ENCODE assay signal across 16 cellular contexts in genomic region chr2:64657416-64657815, GRCh38. TPM values are rescaled to one million over a fixed set of nuclear protein-coding genes. Genes with fewer than 3 reads are reported as not detected.
DNase-seq lines count a peak whose midpoint lies in the region; ATAC-seq and TF ChIP-seq lines count a peak whose summit lies in the region.
"Had no signal": no experiment of that assay in that cellular context is flagged by ENCODE, and none has a peak within 500 bp of the region (broad histone marks: within the 10 kb centered on the region; RNA-seq: fewer than 3 reads in every experiment).

No MANE protein-coding gene starts in this region.

- peaks cover 45% of the 10 kb centered on the region for H3K79me2 ChIP-seq in Karpas-422 (ENCODE audit: low read length)
- peaks cover 72% of the 10 kb centered on the region for H3K79me2 ChIP-seq in OCI-LY7 (ENCODE audit: insufficient read depth, low read depth, low read length)

- no peak for ATAC-seq in CD4-positive, CD25-positive, alpha-beta regulatory T cell (ENCODE audit: low read depth in 2 of 2)
- peak; percentile 10 for ATAC-seq in memory B cell (ENCODE audit: low read depth)
- no peak for ATAC-seq in GM18517 (IDR thresholded peaks at IDR 0.05; ENCODE audit: unreplicated experiment)
- no peak for ATAC-seq in aorta (ENCODE audit: low FRiP score)

- CTCF ChIA-PET in OCI-LY7 (lab: Charles Lee; ENCODE audit: unreplicated experiment), result interaction anchor here (0.7 to 1.9 kb wide), 5 partner anchors 70 to 222 kb away, joined by 3 to 14 read pairs (median 4); no protein-coding TSS in a partner anchor

- H3K27me3 ChIP-seq in CD4-positive, CD25-positive, alpha-beta regulatory T cell (ENCODE audit: control insufficient read depth, insufficient read depth, low read length), result no peaks in the 10 kb centered on the region
- no peaks in the 10 kb centered on the region for H3K27me3 ChIP-seq in Karpas-422 (ENCODE audit: low read length)
- H3K27me3 ChIP-seq in aorta (ENCODE audit: control insufficient read depth in 1 of 2, insufficient read depth in 2 of 2, low read length in 1 of 2), result no peaks in the 10 kb centered on the region
- H3K27me3 ChIP-seq: brain microvascular endothelial cell, colonic mucosa, hepatocyte had no signal

- H3K27ac ChIP-seq in CD4-positive, CD25-positive, alpha-beta regulatory T cell (ENCODE audit: insufficient read depth, low read length, poor library complexity, severe bottlenecking), result no peak overlapping the region
- H3K27ac ChIP-seq in Karpas-422 (ENCODE audit: low read length) (peak overlapping the region; percentile 96), OCI-LY7 (ENCODE audit: low read depth, low read length, poor library complexity, severe bottlenecking) (peak overlapping the region; percentile 95), aorta (ENCODE audit: low read depth in 1 of 2, low read length in 2 of 2) (no peak overlapping the region)
- H3K27ac ChIP-seq: brain microvascular endothelial cell, colonic mucosa, hepatocyte had no signal

- WGBS in aorta, 2 donors, result 93 to 97% methylated on average over 2 of the region's 2 CpGs

- H3K4me2 ChIP-seq in Karpas-422 (ENCODE audit: low read depth, low read length, poor library complexity, severe bottlenecking), result peak overlapping the region; percentile 91
- H3K4me2 ChIP-seq in OCI-LY7 (ENCODE audit: low read length), result peak overlapping the region; percentile 83
- H3K4me2 ChIP-seq: hepatocyte had no signal

- POLR2A ChIA-PET in OCI-LY7 (lab: Charles Lee), result interaction anchor here (0.5 to 13.1 kb wide), 16 partner anchors 7 to 555 kb away, joined by 3 to 324 read pairs (median 4); no protein-coding TSS in a partner anchor

- no peaks in the 10 kb centered on the region for H3K9me3 Mint-ChIP-seq in CD4-positive, CD25-positive, alpha-beta regulatory T cell
- no peaks in the 10 kb centered on the region for H3K9me3 Mint-ChIP-seq in memory B cell
- no peaks in the 10 kb centered on the region for H3K9me3 Mint-ChIP-seq in T-helper 2 cell treated with Interferon-gamma antibody and Interleukin-4, amounts not matched to agents 5 μg/mL and 100 μg/mL, for 36 hours
- H3K9me3 Mint-ChIP-seq: activated T-helper 1 cell treated with anti-CD3 and anti-CD28 coated beads, Interleukin-12 subunit alpha, Interleukin-12 subunit beta, Interleukin-2, Interleukin-4 antibody, amounts not matched to agents 30 ng/mL and 10 ng/mL and 1 ng/mL, durations not matched to agents 14 hours and 24 hours and 36 hours had no signal

- peaks cover 14 to 72% (median 27%) of the 10 kb centered on the region in 4 donors for H3K4me1 Mint-ChIP-seq in CD4-positive, CD25-positive, alpha-beta regulatory T cell
- H3K4me1 Mint-ChIP-seq in memory B cell, result peaks cover 44% of the 10 kb centered on the region
- H3K4me1 Mint-ChIP-seq in T-helper 2 cell treated with Interferon-gamma antibody and Interleukin-4, amounts not matched to agents 5 μg/mL and 100 μg/mL, for 36 hours (ENCODE audit: low read depth), result peaks cover 45% of the 10 kb centered on the region

- no peaks in the 10 kb centered on the region for H3K36me3 Mint-ChIP-seq in CD4-positive, CD25-positive, alpha-beta regulatory T cell
- no peaks in the 10 kb centered on the region for H3K36me3 Mint-ChIP-seq in memory B cell
- H3K36me3 Mint-ChIP-seq in T-helper 2 cell treated with Interferon-gamma antibody and Interleukin-4, amounts not matched to agents 5 μg/mL and 100 μg/mL, for 36 hours (ENCODE audit: low read depth), result peaks cover 3% of the 10 kb centered on the region

- peak overlapping the region; percentile 47 to 87 (median 72) for H3K27ac Mint-ChIP-seq in CD4-positive, CD25-positive, alpha-beta regulatory T cell
- H3K27ac Mint-ChIP-seq in memory B cell, result peak overlapping the region; percentile 99
- H3K27ac Mint-ChIP-seq in T-helper 2 cell treated with Interferon-gamma antibody and Interleukin-4, amounts not matched to agents 5 μg/mL and 100 μg/mL, for 36 hours, result no peak overlapping the region
- H3K27ac Mint-ChIP-seq: activated T-helper 1 cell treated with anti-CD3 and anti-CD28 coated beads, Interleukin-12 subunit alpha, Interleukin-12 subunit beta, Interleukin-2, Interleukin-4 antibody, amounts not matched to agents 30 ng/mL and 10 ng/mL and 1 ng/mL, durations not matched to agents 14 hours and 24 hours and 36 hours had no signal

- peaks cover 5% of the 10 kb centered on the region for H4K20me1 ChIP-seq in Karpas-422 (ENCODE audit: insufficient read depth, low read depth, low read length)
- peaks cover 6% of the 10 kb centered on the region for H4K20me1 ChIP-seq in OCI-LY7 (ENCODE audit: insufficient read depth, low read length)

- no peak for TF ChIP-seq CTCF in OCI-LY7 (conservative IDR thresholded peaks at IDR 0.05; ENCODE audit: low read length)

- peaks cover 21% of the 10 kb centered on the region for H3K4me1 ChIP-seq in CD4-positive, CD25-positive, alpha-beta regulatory T cell (ENCODE audit: control insufficient read depth, insufficient read depth, low read length, poor library complexity, severe bottlenecking)
- peaks cover 80% of the 10 kb centered on the region for H3K4me1 ChIP-seq in Karpas-422 (ENCODE audit: low read length)
- peaks cover 78% of the 10 kb centered on the region for H3K4me1 ChIP-seq in OCI-LY7 (ENCODE audit: insufficient read depth, low read length, poor library complexity, severe bottlenecking)
- H3K4me1 ChIP-seq in aorta (ENCODE audit: control insufficient read depth in 1 of 2, insufficient read depth in 2 of 2, low read length in 2 of 2), result no peaks in the 10 kb centered on the region
- H3K4me1 ChIP-seq: colonic mucosa had no signal

- no peak overlapping the region for H2AFZ ChIP-seq in Karpas-422 (ENCODE audit: low read length)
- H2AFZ ChIP-seq in OCI-LY7 (ENCODE audit: low read length), result no peak overlapping the region; the same call in 1 of the 2 replicates
- H2AFZ ChIP-seq: hepatocyte had no signal

- no peak for DNase-seq in CD4-positive, CD25-positive, alpha-beta regulatory T cell
- DNase-seq in Karpas-422 (peak; percentile 94), OCI-LY7 (ENCODE audit: low spot score) (peak; percentile 81), memory B cell (ENCODE audit: low spot score in 2 of 2) (peak in 1 of 2 donors; percentile 45), 8988T (no peak), aorta (no peak)
- DNase-seq in T-helper 2 cell treated with Interferon-gamma antibody and Interleukin-4, amounts not matched to agents 5 μg/mL and 100 μg/mL, for 36 hours (ENCODE audit: low spot score), result no peak
- DNase-seq: activated CD8-positive, alpha-beta memory T cell treated with anti-CD3 and anti-CD28 coated beads for 24 hours; brain microvascular endothelial cell; Calu3; colonic mucosa; kidney; NCI-H1436 treated with DMSO at 0.1 percent for 48 hours had no signal

- intact Hi-C loops in OCI-LY7 (cut with micrococcal nuclease; ENCODE audit: unreplicated experiment), result loop anchor here (5.0 kb wide), 2 partner anchors 260 to 375 kb away; no protein-coding TSS in a partner anchor
- intact Hi-C loops in aorta (cut with DNase I), result loop anchor here in 1 of 2 donors (10.0 kb wide), 1 partner anchor 133 kb away; the partner anchor contains the start of gene AFTPH

- H3K27me3 Mint-ChIP-seq in CD4-positive, CD25-positive, alpha-beta regulatory T cell, result no peaks in the 10 kb centered on the region
- H3K27me3 Mint-ChIP-seq in memory B cell, result no peaks in the 10 kb centered on the region
- H3K27me3 Mint-ChIP-seq in T-helper 2 cell treated with Interferon-gamma antibody and Interleukin-4, amounts not matched to agents 5 μg/mL and 100 μg/mL, for 36 hours (ENCODE audit: low read depth), result no peaks in the 10 kb centered on the region

- no peaks in the 10 kb centered on the region for H3K9me2 ChIP-seq in Karpas-422 (replicated peaks; ENCODE audit: insufficient read depth, low read length)
- no peaks in the 10 kb centered on the region for H3K9me2 ChIP-seq in OCI-LY7 (ENCODE audit: insufficient read depth, low read length)

- no peaks in the 10 kb centered on the region for H3K36me3 ChIP-seq in CD4-positive, CD25-positive, alpha-beta regulatory T cell (ENCODE audit: control insufficient read depth, insufficient read depth, low read length)
- H3K36me3 ChIP-seq in Karpas-422 (ENCODE audit: insufficient read depth, low read length) (no peaks in the 10 kb centered on the region), OCI-LY7 (ENCODE audit: insufficient read depth, low read length) (no peaks in the 10 kb centered on the region), aorta (ENCODE audit: control insufficient read depth in 1 of 2, insufficient read depth in 2 of 2, low read length in 1 of 2) (no peaks in the 10 kb centered on the region)
- H3K36me3 ChIP-seq: brain microvascular endothelial cell, colonic mucosa had no signal

- H3K9me3 ChIP-seq in CD4-positive, CD25-positive, alpha-beta regulatory T cell (ENCODE audit: control insufficient read depth in 2 of 2, low read length in 2 of 2), result no peaks in the 10 kb centered on the region
- no peaks in the 10 kb centered on the region for H3K9me3 ChIP-seq in Karpas-422 (ENCODE audit: low read length)
- no peaks in the 10 kb centered on the region for H3K9me3 ChIP-seq in OCI-LY7 (ENCODE audit: low read length)
- no peaks in the 10 kb centered on the region for H3K9me3 ChIP-seq in aorta (ENCODE audit: control insufficient read depth, low read length)
- H3K9me3 ChIP-seq: colonic mucosa had no signal

- H3K9ac ChIP-seq in Karpas-422 (ENCODE audit: low read length), result peak overlapping the region; percentile 92

- peak overlapping the region in 2 of 4 donors; percentile 17 to 32 for H3K4me3 Mint-ChIP-seq in CD4-positive, CD25-positive, alpha-beta regulatory T cell
- H3K4me3 Mint-ChIP-seq in memory B cell, result no peak overlapping the region
- H3K4me3 Mint-ChIP-seq in T-helper 2 cell treated with Interferon-gamma antibody and Interleukin-4, amounts not matched to agents 5 μg/mL and 100 μg/mL, for 36 hours, result no peak overlapping the region
- H3K4me3 Mint-ChIP-seq: activated T-helper 1 cell treated with anti-CD3 and anti-CD28 coated beads, Interleukin-12 subunit alpha, Interleukin-12 subunit beta, Interleukin-2, Interleukin-4 antibody, amounts not matched to agents 30 ng/mL and 10 ng/mL and 1 ng/mL, durations not matched to agents 14 hours and 24 hours and 36 hours had no signal

- BruUV-seq in OCI-LY7 (replicated peaks; lab: Mats Ljungman, UMichigan), result no TSS peak

- H3K4me3 ChIP-seq in CD4-positive, CD25-positive, alpha-beta regulatory T cell (ENCODE audit: low read depth, low read length), result no peak overlapping the region
- H3K4me3 ChIP-seq in Karpas-422 (ENCODE audit: low read length) (peak overlapping the region; percentile 82), OCI-LY7 (ENCODE audit: low read depth, low read length, poor library complexity, severe bottlenecking) (peak overlapping the region; percentile 91), aorta (ENCODE audit: low read length in 2 of 2) (no peak overlapping the region)
- H3K4me3 ChIP-seq: colonic mucosa, hepatocyte had no signal

RNA-seq across cellular contexts. Expression of gene SERTAD2, which starts 3.7 kb away (rescaled TPM):
- 33.5 TPM for total RNA-seq in CD4-positive, CD25-positive, alpha-beta regulatory T cell
- polyA plus RNA-seq in CD4-positive, CD25-positive, alpha-beta regulatory T cell, result 1 to 10 TPM; 4.2 to 7.5 (median 5.7) TPM
- 27.2 and 73.8 TPM in 2 replicates for total RNA-seq in Karpas-422 (2014; rRNA removed; shearing (Covaris generic); ENCODE audit: low replicate concordance)
- 10.7 and 11.5 TPM in 2 replicates for total RNA-seq in OCI-LY7 (2014; rRNA removed; shearing (Covaris generic))
- total RNA-seq in OCI-LY7 (2022), result 53.2 and 54.5 TPM in 2 replicates
- total RNA-seq in aorta, result 10 to 100 TPM; 23.5 to 27.4 TPM
- polyA plus RNA-seq in aorta, result 10 to 100 TPM in 1 of 2 donors, 1 to 10 TPM in 1; 4.6 to 17.7 TPM

Comparison
In these comparisons a context has a peak if more than half of its experiments do, and no peak if none do; other contexts are left out.
1. DNase-seq: peak in Karpas-422 (single experiment) and OCI-LY7 (single experiment); none in CD4-positive, CD25-positive, alpha-beta regulatory T cell (0 of 3), 8988T (single experiment), aorta (0 of 2) and T-helper 2 cell treated with Interferon-gamma antibody and Interleukin-4, amounts not matched to agents 5 μg/mL and 100 μg/mL, for 36 hours (single experiment).
2. H3K27ac ChIP-seq: peak in Karpas-422 (single experiment) and OCI-LY7 (single experiment); none in CD4-positive, CD25-positive, alpha-beta regulatory T cell (single experiment) and aorta (0 of 2).
3. H3K4me3 ChIP-seq: peak in Karpas-422 (single experiment) and OCI-LY7 (single experiment); none in CD4-positive, CD25-positive, alpha-beta regulatory T cell (single experiment) and aorta (0 of 2).